Comparison of ENCODE assay signal across 8 cellular contexts in genomic region chr5:139689631-139690384, GRCh38. TPM values are rescaled to one million over a fixed set of nuclear protein-coding genes. Genes with fewer than 3 reads are reported as not detected.
DNase-seq lines count a peak whose midpoint lies in the region; ATAC-seq, FAIRE-seq and TF ChIP-seq lines count a peak whose summit lies in the region.

No MANE protein-coding gene starts in this region.

- H3K27ac Mint-ChIP-seq in IgD-negative memory B cell: peak overlapping the region in 2 of 3 donors; percentile 87 to 94

- H3K9me3 ChIP-seq in tibial nerve: no peaks in the 10 kb centered on the region

- H3K4me1 Mint-ChIP-seq in IgD-negative memory B cell: peaks cover 27 to 30% (median 29%) of the 10 kb centered on the region in 3 donors

- H3K36me3 ChIP-seq in tibial nerve: peaks cover 0 to 4% (median 0%) of the 10 kb centered on the region in 3 donors

- TF ChIP-seq CTCF in astrocyte of the spinal cord (IDR thresholded peaks at IDR 0.05; ENCODE audit: low read depth, low read length): peak; percentile 65
- peak; percentile 49 to 84 (median 63) for TF ChIP-seq CTCF in tibial nerve (IDR thresholded peaks at IDR 0.05)

- no peak for TF ChIP-seq EP300 in tibial nerve (IDR thresholded peaks at IDR 0.05)

- no peak for FAIRE-seq in HTR-8/SVneo (lab: Jason Lieb, UNC)

- no peak overlapping the region for H3K4me3 ChIP-seq in astrocyte of the spinal cord (ENCODE audit: low read depth, low read length)
- no peak overlapping the region for H3K4me3 ChIP-seq in tibial nerve

- H3K27me3 ChIP-seq in layer of hippocampus (ENCODE audit: control insufficient read depth, insufficient read depth, low read length) (no peaks in the 10 kb centered on the region), tibial nerve (no peaks in the 10 kb centered on the region)

- WGBS in tibial nerve, 2 donors: 11 to 24% methylated on average over 16 of the region's 17 CpGs

- H3K9me3 Mint-ChIP-seq in IgD-negative memory B cell: no peaks in the 10 kb centered on the region

- ATAC-seq in GM19324 (IDR thresholded peaks at IDR 0.05; ENCODE audit: low FRiP score, unreplicated experiment): no peak

- in situ Hi-C loops in astrocyte of the spinal cord (cut with HindIII; ENCODE audit: low sequenced_read_pairs): no loop called here

- peaks cover 0 to 69% (median 46%) of the 10 kb centered on the region in 4 donors for H3K4me1 ChIP-seq in tibial nerve

- TF ChIP-seq POLR2A in tibial nerve (IDR thresholded peaks at IDR 0.05): no peak

- DNase-seq in DMS53 (lab: John Stamatoyannopoulos, UW) (peak; percentile 82), astrocyte of the spinal cord (ENCODE audit: low read depth, low spot score) (no peak), tibial nerve (ENCODE audit: low spot score in 2 of 2) (peak in 1 of 2 donors; percentile 67), NCI-H187 treated with DMSO at 0.1 percent for 48 hours (lab: John Stamatoyannopoulos, UW) (no peak), HTR-8/SVneo (ENCODE audit: insufficient read length, low spot score) (no peak)

- H3K4me3 Mint-ChIP-seq in IgD-negative memory B cell: peak overlapping the region in 3 of 4 donors; percentile 3 to 79 (median 76)

- no peaks in the 10 kb centered on the region for H3K36me3 Mint-ChIP-seq in IgD-negative memory B cell

- H3K27ac ChIP-seq in layer of hippocampus (ENCODE audit: low read depth, low read length) (peak overlapping the region; percentile 54), tibial nerve (peak overlapping the region; percentile 57 to 91 (median 74))

- H3K27me3 Mint-ChIP-seq in IgD-negative memory B cell: no peaks in the 10 kb centered on the region

RNA-seq across cellular contexts. Expression of gene CXXC5, which starts 41.7 kb away (rescaled TPM):
- polyA plus RNA-seq in IgD-negative memory B cell: 447 TPM
- total RNA-seq in tibial nerve: 10 to 100 TPM; 45.0 to 80.4 (median 67.0) TPM
